6 cellular contexts compared by ENCODE assay signal in the genomic region with DNA sequence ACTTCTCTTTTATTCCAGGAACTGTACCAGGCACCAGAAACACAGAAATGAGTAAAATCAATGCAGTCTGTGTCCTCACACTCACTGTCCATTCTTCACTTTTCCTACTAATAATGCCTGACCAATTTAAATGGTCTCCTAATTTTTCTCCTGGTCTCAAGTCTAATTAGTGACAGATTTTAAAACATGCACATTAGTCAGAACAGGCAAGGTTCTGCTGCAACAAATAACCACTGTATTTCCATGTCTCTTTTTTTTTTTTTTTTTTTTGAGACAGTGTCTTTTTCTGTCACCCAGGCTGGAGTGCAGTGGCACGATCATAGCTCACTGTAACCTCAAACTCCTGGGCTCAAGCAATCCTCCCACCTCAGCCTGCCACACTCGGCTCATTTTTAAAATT.
"Had no signal": no experiment of that assay in that cellular context is flagged by ENCODE, and none has a peak within 500 bp of the region (broad histone marks: within the 10 kb centered on the region; RNA-seq: fewer than 3 reads in every experiment).

No MANE protein-coding gene starts in this region.

- DNase-seq: IMR-90, KBM-7, KG1 had no signal

- H3K4me2 ChIP-seq: KMS-11 had no signal

- H3K9ac ChIP-seq: KMS-11 had no signal

- H3K27ac ChIP-seq: HL-60, KMS-11 had no signal

- FAIRE-seq: HTR-8/SVneo had no signal
